ENCODE assay signal across 17 cellular contexts in the genomic region with DNA sequence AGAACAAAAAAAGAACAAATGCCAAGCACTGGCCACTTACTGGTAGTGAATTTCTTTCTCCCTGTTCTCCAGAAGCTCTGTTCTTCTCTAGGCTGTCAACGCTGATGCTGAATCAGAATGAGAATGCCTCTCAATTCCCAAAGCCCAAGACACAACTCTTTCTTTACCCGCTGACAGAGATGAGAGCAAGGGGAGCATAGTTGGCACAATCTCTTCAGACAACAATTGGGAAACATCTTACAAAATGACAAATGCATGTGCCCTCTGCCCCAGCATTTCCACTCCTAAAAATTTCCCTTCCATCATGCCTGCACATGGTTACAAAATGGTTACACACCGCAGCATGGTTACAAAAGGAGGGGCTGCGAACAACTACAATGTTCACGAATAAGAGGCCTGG. TPM values are rescaled to one million over a fixed set of nuclear protein-coding genes. Genes with fewer than 3 reads are reported as not detected.
DNase-seq lines count a peak whose midpoint lies in the region; TF ChIP-seq lines count a peak whose summit lies in the region.
"Had no signal": no experiment of that assay in that cellular context is flagged by ENCODE, and none has a peak within 500 bp of the region (broad histone marks: within the 10 kb centered on the region; RNA-seq: fewer than 3 reads in every experiment).

No MANE protein-coding gene starts in this region.

- WGBS in ovary, 3 donors, result 86 to 88% (median 87%) methylated on average over 5 of the region's 5 CpGs

- TF ChIP-seq CTCF in progenitor cell of endocrine pancreas (IDR thresholded peaks at IDR 0.05; ENCODE audit: unreplicated experiment) (no peak), Calu3 (IDR thresholded peaks at IDR 0.05; ENCODE audit: unreplicated experiment) (no peak), ovary (IDR thresholded peaks at IDR 0.05) (no peak), A673 (conservative IDR thresholded peaks at IDR 0.05; ENCODE audit: low read depth, low read length) (no peak)

- no peaks in the 10 kb centered on the region for H3K27me3 ChIP-seq in BLaER1 treated with 17β-estradiol and CSF1 and Interleukin-3, amounts not matched to agents 10 nM and 100 nM
- H3K27me3 ChIP-seq in adipocyte (replicated peaks; ENCODE audit: control insufficient read depth, insufficient read depth, low read length), result no peaks in the 10 kb centered on the region
- H3K27me3 ChIP-seq in iPS-15b (ENCODE audit: control insufficient read depth, insufficient read depth, low read length), result no peaks in the 10 kb centered on the region
- H3K27me3 ChIP-seq in ovary, result no peaks in the 10 kb centered on the region
- no peaks in the 10 kb centered on the region for H3K27me3 ChIP-seq in A673 (replicated peaks; ENCODE audit: insufficient read depth, low read depth, low read length, poor library complexity)

- CTCF ChIA-PET in Calu3 (lab: Charles Lee) (no interaction called here), A673 (lab: Charles Lee) (no interaction called here)

- no peak overlapping the region for H3K4me3 Mint-ChIP-seq in progenitor cell of endocrine pancreas (ENCODE audit: low read depth)
- H3K4me3 Mint-ChIP-seq in Calu3 (ENCODE audit: low read depth, unreplicated experiment), result no peak overlapping the region

- POLR2A ChIA-PET in A673 (lab: Charles Lee; ENCODE audit: low non-redundant PET), result no interaction called here

- DNase-seq in adipocyte (ENCODE audit: low read depth) (no peak), progenitor cell of endocrine pancreas (ENCODE audit: low spot score, unreplicated experiment) (no peak), Calu3 (no peak), ovary (no peak), A673 (ENCODE audit: low spot score) (no peak), HUDEP-2 (lab: John Stamatoyannopoulos, UW; ENCODE audit: unreplicated experiment in 76 of 76) (no peak)
- DNase-seq: COR-L47, EL, IMR-90, NCI-H1930, NCI-H2171, NCI-H446, OCI-M1, RPMI8226, SIG-M5 had no signal

- no peaks in the 10 kb centered on the region for H3K9me3 Mint-ChIP-seq in progenitor cell of endocrine pancreas (ENCODE audit: low read depth)
- no peaks in the 10 kb centered on the region for H3K9me3 Mint-ChIP-seq in Calu3 (ENCODE audit: low read depth, unreplicated experiment)

- BruUV-seq in Calu3 (replicated peaks; lab: Mats Ljungman, UMichigan), result no TSS peak
- BruUV-seq in A673 (replicated peaks; lab: Mats Ljungman, UMichigan), result no TSS peak

- no peaks in the 10 kb centered on the region for H3K9me3 ChIP-seq in BLaER1 treated with 17β-estradiol and CSF1 and Interleukin-3, amounts not matched to agents 10 nM and 100 nM (replicated peaks in 1 of 11)
- H3K9me3 ChIP-seq in adipocyte (ENCODE audit: control insufficient read depth, low read length) (no peaks in the 10 kb centered on the region), iPS-15b (ENCODE audit: control insufficient read depth, insufficient read depth, low read length) (no peaks in the 10 kb centered on the region), ovary (no peaks in the 10 kb centered on the region), A673 (ENCODE audit: low read depth, low read length, poor library complexity, severe bottlenecking) (no peaks in the 10 kb centered on the region)

- H4K20me1 ChIP-seq in BLaER1 treated with 17β-estradiol and CSF1 and Interleukin-3, amounts not matched to agents 10 nM and 100 nM, result peaks cover 0 to 93% (median 35%) of the 10 kb centered on the region in 11 experiments; a peak in 15 of 22 replicates

- no peak for TF ChIP-seq POLR2A in ovary (IDR thresholded peaks at IDR 0.05)

- H3K4me1 Mint-ChIP-seq in progenitor cell of endocrine pancreas (ENCODE audit: low read depth) (peaks cover 22% of the 10 kb centered on the region), Calu3 (ENCODE audit: low read depth, unreplicated experiment) (no peaks in the 10 kb centered on the region)

- peaks cover 19 to 67% (median 56%) of the 10 kb centered on the region in 10 experiments for H3K4me1 ChIP-seq in BLaER1 treated with 17β-estradiol and CSF1 and Interleukin-3, amounts not matched to agents 10 nM and 100 nM
- peaks cover 38% of the 10 kb centered on the region for H3K4me1 ChIP-seq in adipocyte (ENCODE audit: control insufficient read depth, insufficient read depth, low read length)
- H3K4me1 ChIP-seq in iPS-15b (ENCODE audit: control insufficient read depth, insufficient read depth, low read length), result peaks cover 6% of the 10 kb centered on the region
- peaks cover 6% of the 10 kb centered on the region for H3K4me1 ChIP-seq in ovary (ENCODE audit: insufficient read depth)
- H3K4me1 ChIP-seq in A673 (ENCODE audit: insufficient read depth, low read length, poor library complexity, severe bottlenecking), result no peaks in the 10 kb centered on the region

- no peak for TF ChIP-seq EP300 in ovary (IDR thresholded peaks at IDR 0.05)

- H3K4me3 ChIP-seq in BLaER1 treated with 17β-estradiol and CSF1 and Interleukin-3, amounts not matched to agents 10 nM and 100 nM, result no peak overlapping the region
- H3K4me3 ChIP-seq in adipocyte (ENCODE audit: low read length) (peak overlapping the region; percentile 78), iPS-15b (ENCODE audit: low read depth, low read length) (no peak overlapping the region), ovary (no peak overlapping the region), A673 (ENCODE audit: low read depth, low read length, poor library complexity, severe bottlenecking) (no peak overlapping the region)

- intact Hi-C loops in Calu3 (cut with micrococcal nuclease; ENCODE audit: unreplicated experiment), result no loop called here
- intact Hi-C loops in ovary (cut with DNase I), result no loop called here
- intact Hi-C loops in A673 (cut with micrococcal nuclease; ENCODE audit: unreplicated experiment), result no loop called here

- peak overlapping the region in 9 of 11 experiments; percentile 31 to 80 (median 66); a peak in 18 of 22 replicates for H3K4me2 ChIP-seq in BLaER1 treated with 17β-estradiol and CSF1 and Interleukin-3, amounts not matched to agents 10 nM and 100 nM

- H3K36me3 Mint-ChIP-seq in progenitor cell of endocrine pancreas (ENCODE audit: insufficient read depth), result peaks cover 3% of the 10 kb centered on the region
- H3K36me3 Mint-ChIP-seq in Calu3 (ENCODE audit: insufficient read depth, unreplicated experiment), result no peaks in the 10 kb centered on the region

- H3K27ac Mint-ChIP-seq in progenitor cell of endocrine pancreas (peak overlapping the region; percentile 81), Calu3 (ENCODE audit: unreplicated experiment) (no peak overlapping the region)

- H3K27me3 Mint-ChIP-seq in progenitor cell of endocrine pancreas (no peaks in the 10 kb centered on the region), Calu3 (ENCODE audit: unreplicated experiment) (no peaks in the 10 kb centered on the region)

- peaks cover 0 to 11% (median 0%) of the 10 kb centered on the region in 11 experiments; a peak in 2 of 22 replicates for H3K36me3 ChIP-seq in BLaER1 treated with 17β-estradiol and CSF1 and Interleukin-3, amounts not matched to agents 10 nM and 100 nM
- H3K36me3 ChIP-seq in adipocyte (ENCODE audit: control insufficient read depth, insufficient read depth, low read length, severe bottlenecking) (no peaks in the 10 kb centered on the region), iPS-15b (ENCODE audit: control insufficient read depth, insufficient read depth, low read length) (peaks cover 4% of the 10 kb centered on the region), ovary (no peaks in the 10 kb centered on the region), A673 (ENCODE audit: insufficient read depth, low read length, poor library complexity, severe bottlenecking) (no peaks in the 10 kb centered on the region)

- H3K9ac ChIP-seq in BLaER1 treated with 17β-estradiol and CSF1 and Interleukin-3, amounts not matched to agents 10 nM and 100 nM, result no peak overlapping the region
- H3K9ac ChIP-seq in adipocyte (ENCODE audit: low read length), result peak overlapping the region; percentile 85
- peak overlapping the region; percentile 24 for H3K9ac ChIP-seq in iPS-15b (ENCODE audit: low read depth, low read length)

- peak overlapping the region in 3 of 11 experiments; percentile 14 to 33 (median 21); a peak in 1 of 22 replicates for H3K27ac ChIP-seq in BLaER1 treated with 17β-estradiol and CSF1 and Interleukin-3, amounts not matched to agents 10 nM and 100 nM
- H3K27ac ChIP-seq in ovary (no peak overlapping the region), A673 (ENCODE audit: low read depth, low read length, poor library complexity, severe bottlenecking) (no peak overlapping the region)

RNA-seq across cellular contexts. Expression of a gene that starts 14.1 kb away (rescaled TPM):
- total RNA-seq in progenitor cell of endocrine pancreas, result 15.2 and 16.4 TPM in 2 replicates
- 14.1 and 16.0 TPM in 2 replicates for total RNA-seq in Calu3 (2022)
- total RNA-seq in ovary, result 1 to 10 TPM; 5.3 to 9.6 (median 7.1) TPM
- polyA plus RNA-seq in ovary, result 1 to 10 TPM in 1 of 2 donors, under 1 TPM in 1; 0.58 to 3.2 TPM
- 11.5 and 12.7 TPM in 2 replicates for total RNA-seq in A673 (2021)

Comparison
In these comparisons a context has a peak if more than half of its experiments do, and no peak if none do; other contexts are left out.
1. H3K9ac ChIP-seq: peak in adipocyte (single experiment) and iPS-15b (single experiment); none in BLaER1 treated with 17β-estradiol and CSF1 and Interleukin-3, amounts not matched to agents 10 nM and 100 nM (0 of 11).